ENCODE assay signal across 8 cellular contexts in the genomic region with DNA sequence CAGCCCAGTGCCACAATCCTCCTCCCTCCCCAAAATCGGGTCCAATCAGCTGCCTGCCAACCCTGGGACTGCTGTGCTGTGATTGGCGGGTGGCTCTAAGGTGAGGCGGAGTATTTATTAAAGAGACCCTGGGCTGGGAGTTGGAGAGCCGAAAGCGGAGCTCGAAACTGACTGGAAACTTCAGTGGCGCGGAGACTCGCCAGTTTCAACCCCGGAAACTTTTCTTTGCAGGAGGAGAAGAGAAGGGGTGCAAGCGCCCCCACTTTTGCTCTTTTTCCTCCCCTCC. TPM values are rescaled to one million over a fixed set of nuclear protein-coding genes. Genes with fewer than 3 reads are reported as not detected.
DNase-seq lines count a peak whose midpoint lies in the region; ATAC-seq, FAIRE-seq and TF ChIP-seq lines count a peak whose summit lies in the region.

Gene SOX9 (plus strand): TSS at position 143 of the 286 bp plus-strand sequence. CDS start 372 bp downstream, outside the sequence.

- H3K27ac Mint-ChIP-seq in immature natural killer cell: no peak within 1 kb of the TSS

- H3K9me3 ChIP-seq in kidney (ENCODE audit: control insufficient read depth in 1 of 2, low read length in 2 of 2) (no peaks in the 10 kb centered on the region), subcutaneous abdominal adipose tissue (ENCODE audit: control insufficient read depth in 5 of 5, low read length in 5 of 5) (no peaks in the 10 kb centered on the region)

- H3K27me3 Mint-ChIP-seq in immature natural killer cell (ENCODE audit: low read depth in 3 of 3): peaks cover 27 to 37% (median 29%) of the 10 kb centered on the region in 3 donors

- ATAC-seq in HG03139 (IDR thresholded peaks at IDR 0.05; ENCODE audit: unreplicated experiment): peak; percentile 74

- H3K4me3 ChIP-seq in kidney (ENCODE audit: low read length in 2 of 2): peak within 1 kb of the TSS; percentile 72 to 88
- peak within 1 kb of the TSS; percentile 65 to 96 (median 75) for H3K4me3 ChIP-seq in subcutaneous abdominal adipose tissue (ENCODE audit: low read depth in 1 of 5, low read length in 5 of 5)

- DNase-seq in Caki2 (ENCODE audit: low read depth): peak; percentile 96
- DNase-seq in GM19238 (ENCODE audit: insufficient read length, low spot score): peak; percentile 87
- DNase-seq in NCI-H446 treated with DMSO at 0.1 percent for 48 hours (lab: John Stamatoyannopoulos, UW): peak; percentile 74
- peak in 59 of 61 donors; percentile 39 to 98 (median 93) for DNase-seq in caudate nucleus (lab: John Stamatoyannopoulos, UW)
- DNase-seq in kidney: peak; percentile 95
- DNase-seq in immature natural killer cell: no peak

- H3K9me3 Mint-ChIP-seq in immature natural killer cell: peaks cover 0 to 25% (median 4%) of the 10 kb centered on the region in 6 donors

- intact Hi-C loops in kidney (cut with DNase I): no loop called here

- H3K36me3 Mint-ChIP-seq in immature natural killer cell: peaks cover 0 to 5% (median 0%) of the 10 kb centered on the region in 3 donors

- FAIRE-seq in kidney (lab: Jason Lieb, UNC): no peak

- peaks cover 0 to 17% of the 10 kb centered on the region in 2 donors for H3K4me1 ChIP-seq in kidney (ENCODE audit: control insufficient read depth in 1 of 2, insufficient read depth in 1 of 2, low read depth in 1 of 2, low read length in 2 of 2)
- peaks cover 0 to 71% (median 62%) of the 10 kb centered on the region in 5 donors for H3K4me1 ChIP-seq in subcutaneous abdominal adipose tissue (ENCODE audit: control insufficient read depth in 5 of 5, insufficient read depth in 5 of 5, low read length in 5 of 5)

- peaks cover 27 to 59% (median 38%) of the 10 kb centered on the region in 5 donors for H3K27me3 ChIP-seq in subcutaneous abdominal adipose tissue (ENCODE audit: control insufficient read depth in 5 of 5, insufficient read depth in 4 of 5, low read length in 5 of 5)

- TF ChIP-seq CTCF in kidney (IDR thresholded peaks at IDR 0.05; ENCODE audit: borderline replicate concordance, extremely low read depth, insufficient read depth): no peak

- H3K36me3 ChIP-seq in kidney (ENCODE audit: control insufficient read depth in 1 of 2, insufficient read depth in 2 of 2, low read length in 2 of 2) (no peaks in the 10 kb centered on the region), subcutaneous abdominal adipose tissue (ENCODE audit: control insufficient read depth in 5 of 5, insufficient read depth in 5 of 5, low read length in 5 of 5) (peaks cover 0 to 2% (median 0%) of the 10 kb centered on the region in 5 donors)

- H3K27ac ChIP-seq in caudate nucleus (ENCODE audit: low read depth, low read length): peak within 1 kb of the TSS; percentile 95
- peak within 1 kb of the TSS; percentile 72 to 82 for H3K27ac ChIP-seq in kidney (ENCODE audit: low read depth in 2 of 2, low read length in 2 of 2)
- H3K27ac ChIP-seq in subcutaneous abdominal adipose tissue (ENCODE audit: low read depth, low read length): peak within 1 kb of the TSS; percentile 60

- peak within 1 kb of the TSS; percentile 11 to 77 for H3K9ac ChIP-seq in kidney (ENCODE audit: low read length in 2 of 2)
- peak within 1 kb of the TSS in 4 of 5 donors; percentile 5 to 73 (median 31) for H3K9ac ChIP-seq in subcutaneous abdominal adipose tissue (ENCODE audit: low read length in 5 of 5)

- in situ Hi-C loops in Caki2 (cut with HindIII; ENCODE audit: low pct_unique_long_range_greater_than_20kb, low sequenced_read_pairs): no loop called here

- H3K4me3 Mint-ChIP-seq in immature natural killer cell: no peak within 1 kb of the TSS

- peaks cover 0 to 1% of the 10 kb centered on the region in 2 donors for H3K4me1 Mint-ChIP-seq in immature natural killer cell

RNA-seq across cellular contexts. Expression of gene SOX9, which starts in this region (rescaled TPM):
- total RNA-seq in Caki2 (2014; rRNA removed; shearing (Covaris generic); ENCODE audit: low replicate concordance): 6.3 and 8.5 TPM in 2 replicates
- 79.3 TPM for total RNA-seq in kidney
- polyA plus RNA-seq in kidney (ENCODE audit: insufficient read depth, low read depth, low replicate concordance) (5.8 TPM), immature natural killer cell (not detected)

Comparison
In these comparisons a context has a peak if more than half of its experiments do, and no peak if none do; other contexts are left out.
1. DNase-seq: peak in Caki2 (single experiment), GM19238 (single experiment), NCI-H446 treated with DMSO at 0.1 percent for 48 hours (single experiment), caudate nucleus (59 of 61) and kidney (single experiment); none in immature natural killer cell (0 of 3).
2. Peak in every context shown above with its lines, with median percentiles within 50 percentile points of each other: H3K27ac ChIP-seq.